ENCODE assay signal across 8 cellular contexts in genomic region chr10:71868192-71868697, GRCh38. TPM values are rescaled to one million over a fixed set of nuclear protein-coding genes. Genes with fewer than 3 reads are reported as not detected.
A peak's percentile ranks its signal among the peaks of the same experiment; 100 is the strongest.
DNase-seq lines count a peak whose midpoint lies in the region; ATAC-seq and TF ChIP-seq lines count a peak whose summit lies in the region.

No MANE protein-coding gene starts in this region.

- DNase-seq in BJ (ENCODE audit: low read depth) (peak; percentile 43), LHCN-M2 (ENCODE audit: low read depth) (peak; percentile 96), breast epithelium (ENCODE audit: low spot score in 2 of 2) (peak in 1 of 2 donors; percentile 79), mesenchymal stem cell (peak; percentile 90), NCI-H345 (lab: John Stamatoyannopoulos, UW) (no peak)

- H3K4me3 ChIP-seq in BJ (ENCODE audit: low read depth, low read length) (no peak overlapping the region), breast epithelium (no peak overlapping the region), mesenchymal stem cell (ENCODE audit: insufficient read depth in 1 of 2, low read depth in 1 of 2, low read length in 2 of 2) (no peak overlapping the region)

- no peak overlapping the region for H2AK5ac ChIP-seq in mesenchymal stem cell (ENCODE audit: low read length, severe bottlenecking)

- CTCF ChIA-PET in BJ (lab: Yijun Ruan, JAX) = no interaction called here

- H3K4me1 ChIP-seq in breast epithelium (peaks cover 0 to 3% of the 10 kb centered on the region in 2 donors), mesenchymal stem cell (ENCODE audit: control insufficient read depth, insufficient read depth, low read depth, low read length) (peaks cover 16% of the 10 kb centered on the region)

- no peak overlapping the region for H2BK120ac ChIP-seq in mesenchymal stem cell (ENCODE audit: low read depth, low read length)

- peak overlapping the region; percentile 2 for H3K9ac ChIP-seq in mesenchymal stem cell (ENCODE audit: low read length)

- intact Hi-C loops in breast epithelium (cut with DNase I; ENCODE audit: low total_unique reads) = no loop called here

- H3K9me3 ChIP-seq in breast epithelium (no peaks in the 10 kb centered on the region), mesenchymal stem cell (ENCODE audit: control insufficient read depth, low read length) (no peaks in the 10 kb centered on the region)

- H3K4ac ChIP-seq in mesenchymal stem cell (ENCODE audit: low read depth in 1 of 2, low read length in 2 of 2) = peak overlapping the region in 1 of 2 experiments; percentile 30

- no peak overlapping the region for H2BK5ac ChIP-seq in mesenchymal stem cell (ENCODE audit: low read depth, low read length, poor library complexity, severe bottlenecking)

- no peak overlapping the region for H2BK15ac ChIP-seq in mesenchymal stem cell (ENCODE audit: low read depth, poor library complexity, severe bottlenecking)

- peaks cover 2% of the 10 kb centered on the region; the same call in 1 of the 2 replicates for H3K27me3 ChIP-seq in BJ (ENCODE audit: control insufficient read depth, insufficient read depth, low read length)
- H3K27me3 ChIP-seq in breast epithelium = no peaks in the 10 kb centered on the region
- H3K27me3 ChIP-seq in mesenchymal stem cell (ENCODE audit: control insufficient read depth in 1 of 2, insufficient read depth in 1 of 2, low read length in 2 of 2) = no peaks in the 10 kb centered on the region

- POLR2A ChIA-PET in BJ (lab: Charles Lee) = interaction anchor here (0.6 kb wide), 1 partner anchor 28 kb away, joined by 4 read pairs; no protein-coding TSS in a partner anchor

- no peak for ATAC-seq in GM18907 (IDR thresholded peaks at IDR 0.05; ENCODE audit: unreplicated experiment)
- no peak for ATAC-seq in GM19463 (IDR thresholded peaks at IDR 0.05; ENCODE audit: unreplicated experiment)
- ATAC-seq in GM18868 (IDR thresholded peaks at IDR 0.05; ENCODE audit: unreplicated experiment) = no peak

- H4K91ac ChIP-seq in mesenchymal stem cell (ENCODE audit: low read length) = peak overlapping the region; percentile 70

- H2AFZ ChIP-seq in mesenchymal stem cell (ENCODE audit: low read depth, low read length) = no peak overlapping the region

- no peak overlapping the region for H3K4me2 ChIP-seq in mesenchymal stem cell (ENCODE audit: low read length, poor library complexity, severe bottlenecking)

- TF ChIP-seq POLR2A in breast epithelium (IDR thresholded peaks at IDR 0.05) = no peak

- no peak for TF ChIP-seq CTCF in BJ (IDR thresholded peaks at IDR 0.05; ENCODE audit: insufficient read depth, low read depth, low read length)
- no peak for TF ChIP-seq CTCF in breast epithelium (IDR thresholded peaks at IDR 0.05)

- H3K18ac ChIP-seq in mesenchymal stem cell (ENCODE audit: low read depth in 1 of 2, low read length in 2 of 2) = peak overlapping the region in 1 of 2 experiments; percentile 77

- no peaks in the 10 kb centered on the region for H3K79me1 ChIP-seq in mesenchymal stem cell (replicated peaks; ENCODE audit: low read length, poor library complexity, severe bottlenecking)

- H3K27ac ChIP-seq in breast epithelium (peak overlapping the region; percentile 48 to 55), mesenchymal stem cell (ENCODE audit: low read length, poor library complexity, severe bottlenecking) (peak overlapping the region; percentile 48)

- no peak overlapping the region for H3K14ac ChIP-seq in mesenchymal stem cell (ENCODE audit: low read length in 2 of 2)

- no peak overlapping the region for H4K8ac ChIP-seq in mesenchymal stem cell (ENCODE audit: low read length)

- WGBS in mesenchymal stem cell = 67% methylated on average over 4 of the region's 5 CpGs

- no peak overlapping the region for H3K23ac ChIP-seq in mesenchymal stem cell (ENCODE audit: low read length in 2 of 2)

- no peaks in the 10 kb centered on the region for H3K36me3 ChIP-seq in BJ (ENCODE audit: control insufficient read depth, insufficient read depth, low read length)
- no peaks in the 10 kb centered on the region for H3K36me3 ChIP-seq in breast epithelium
- no peaks in the 10 kb centered on the region for H3K36me3 ChIP-seq in mesenchymal stem cell (ENCODE audit: control insufficient read depth in 1 of 2, insufficient read depth in 2 of 2, low read depth in 1 of 2, low read length in 2 of 2)

- H2BK12ac ChIP-seq in mesenchymal stem cell (ENCODE audit: low read length in 2 of 2) = peak overlapping the region in 1 of 2 experiments; percentile 42

RNA-seq across cellular contexts. Expression of gene PSAP, which starts 17.2 kb away (rescaled TPM):
- polyA plus RNA-seq in BJ (2011; rRNA removed) = 1,482 and 1,979 TPM in 2 replicates
- 206 and 320 TPM in 2 replicates for polyA minus RNA-seq in BJ (2011; rRNA and poly(A)+ RNA removed)
- total RNA-seq in LHCN-M2 (2014; rRNA removed) = 380 and 455 TPM in 2 replicates
- polyA plus RNA-seq in LHCN-M2 (2012) = 540 TPM
- 1,000 to 10,000 TPM in 1 of 3 donors, 100 to 1,000 TPM in 2; 623 to 1,873 (median 945) TPM for total RNA-seq in breast epithelium
- polyA plus RNA-seq in mesenchymal stem cell (2013, experiment 1 of 2) = 688 TPM
- polyA plus RNA-seq in mesenchymal stem cell (2013, experiment 2 of 2) = 698 TPM
